18 cellular contexts compared by ENCODE assay signal in the genomic region with DNA sequence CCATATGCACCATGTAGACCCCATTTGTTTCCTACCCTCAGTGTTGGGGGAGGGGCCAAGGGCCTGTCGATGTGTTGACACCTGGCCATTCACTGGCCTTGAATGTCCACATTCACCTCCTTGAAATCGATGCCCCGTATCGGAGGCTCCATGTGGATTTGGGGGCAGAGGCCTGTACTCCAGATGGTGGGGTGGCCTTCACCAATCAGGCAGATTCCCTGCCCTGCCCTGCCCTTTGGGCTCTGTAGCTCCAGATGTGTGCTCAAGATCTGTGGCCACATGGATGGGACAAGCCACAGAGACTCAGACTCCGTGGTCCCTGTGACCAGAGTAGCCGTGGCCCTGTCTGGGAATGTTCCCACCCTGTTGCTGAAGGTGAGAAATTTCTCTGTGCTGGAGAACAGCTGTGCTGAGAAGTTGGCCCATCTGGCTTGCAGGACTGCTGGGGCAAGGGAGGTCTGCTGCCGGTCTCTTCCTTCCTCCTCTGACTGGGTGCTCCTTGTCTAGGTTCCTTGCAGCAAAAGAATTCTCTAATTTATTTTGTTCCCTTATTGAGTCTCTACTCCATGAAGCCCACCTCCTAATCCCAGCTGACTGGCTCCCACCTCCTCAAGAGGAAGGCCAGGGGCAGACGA.
DNase-seq lines count a peak whose midpoint lies in the region; ATAC-seq and TF ChIP-seq lines count a peak whose summit lies in the region.
"Had no signal": no experiment of that assay in that cellular context is flagged by ENCODE, and none has a peak within 500 bp of the region (broad histone marks: within the 10 kb centered on the region; RNA-seq: fewer than 3 reads in every experiment).

No MANE protein-coding gene starts in this region.

- no peak for DNase-seq in CD4-positive, alpha-beta memory T cell
- DNase-seq in Kasumi-1 (lab: John Stamatoyannopoulos, UW): peak; percentile 61 to 66
- no peak for DNase-seq in effector memory CD8-positive, alpha-beta T cell
- peak; percentile 47 for DNase-seq in sciatic nerve (ENCODE audit: low spot score)
- DNase-seq in testis: no peak
- no peak for DNase-seq in Ammon's horn (ENCODE audit: low spot score)
- DNase-seq in activated T-cell treated with anti-CD3 and anti-CD28 coated beads, Interleukin-2, amount 50 U/mL, for 24 hours: no peak
- DNase-seq: activated CD4-positive, alpha-beta T cell treated with anti-CD3 and anti-CD28 coated beads for 1 hour; activated naive CD4-positive, alpha-beta T cell treated with Interleukin-2 at 50 U/mL for 16 hours; CD4-positive, CD25-positive, alpha-beta regulatory T cell; effector CD8-positive, alpha-beta T cell; EL; NCI-H2081 treated with DMSO at 0.1 percent for 48 hours; NCI-H774; stimulated activated CD4-positive, alpha-beta T cell treated with anti-CD3 and anti-CD28 coated beads, Interleukin-2, amount 100 ng/mL, for 24 hours had no signal

- no peak overlapping the region for H3K4me3 Mint-ChIP-seq in CD4-positive, alpha-beta memory T cell
- no peak overlapping the region for H3K4me3 Mint-ChIP-seq in effector memory CD8-positive, alpha-beta T cell
- no peak overlapping the region for H3K4me3 Mint-ChIP-seq in activated T-cell treated with anti-CD3 and anti-CD28 coated beads, Interleukin-2, amount 50 U/mL, for 24 hours

- POLR2A ChIA-PET in CD4-positive, alpha-beta memory T cell (lab: Charles Lee; ENCODE audit: partially characterized antibody): interaction anchor here (1.0 to 97.0 kb wide), 7 partner anchors 8 to 69 kb away, joined by 3 to 6031 read pairs (median 8); no protein-coding TSS in a partner anchor

- CTCF ChIA-PET in CD4-positive, alpha-beta memory T cell (lab: Charles Lee; ENCODE audit: partially characterized antibody): interaction anchor here (0.6 to 2.2 kb wide), 6 partner anchors 8 to 85 kb away, joined by 3 to 5 read pairs (median 3); no protein-coding TSS in a partner anchor

- no peaks in the 10 kb centered on the region for H3K36me3 Mint-ChIP-seq in CD4-positive, alpha-beta memory T cell
- peaks cover 8% of the 10 kb centered on the region for H3K36me3 Mint-ChIP-seq in effector memory CD8-positive, alpha-beta T cell (ENCODE audit: insufficient read depth)
- H3K36me3 Mint-ChIP-seq in activated T-cell treated with anti-CD3 and anti-CD28 coated beads, Interleukin-2, amount 50 U/mL, for 24 hours (ENCODE audit: low read depth): no peaks in the 10 kb centered on the region
- H3K36me3 Mint-ChIP-seq: CD4-positive, CD25-positive, alpha-beta regulatory T cell had no signal

- peaks cover 42% of the 10 kb centered on the region for H3K4me1 ChIP-seq in CD4-positive, alpha-beta memory T cell (ENCODE audit: insufficient read depth, low read length)
- peaks cover 51% of the 10 kb centered on the region for H3K4me1 ChIP-seq in testis

- H3K36me3 ChIP-seq in CD4-positive, alpha-beta memory T cell (ENCODE audit: insufficient read depth, low read length): no peaks in the 10 kb centered on the region
- H3K36me3 ChIP-seq in testis (ENCODE audit: low read depth, missing control alignments): no peaks in the 10 kb centered on the region
- H3K36me3 ChIP-seq: cardiac muscle cell, thoracic aorta had no signal

- TF ChIP-seq CTCF in testis (IDR thresholded peaks at IDR 0.05): no peak

- H3K4me1 Mint-ChIP-seq in CD4-positive, alpha-beta memory T cell: peaks cover 29 to 57% (median 41%) of the 10 kb centered on the region in 4 donors
- peaks cover 31 to 35% of the 10 kb centered on the region in 2 donors for H3K4me1 Mint-ChIP-seq in effector memory CD8-positive, alpha-beta T cell (ENCODE audit: low read depth in 2 of 2)
- peaks cover 46% of the 10 kb centered on the region for H3K4me1 Mint-ChIP-seq in activated T-cell treated with anti-CD3 and anti-CD28 coated beads, Interleukin-2, amount 50 U/mL, for 24 hours (ENCODE audit: low read depth)

- H3K27ac ChIP-seq in CD4-positive, alpha-beta memory T cell (ENCODE audit: low read depth, low read length): no peak overlapping the region
- H3K27ac ChIP-seq in testis: peak overlapping the region in 1 of 2 donors; percentile 84
- H3K27ac ChIP-seq: cardiac muscle cell, thoracic aorta had no signal

- H3K27me3 Mint-ChIP-seq in CD4-positive, alpha-beta memory T cell: no peaks in the 10 kb centered on the region
- no peaks in the 10 kb centered on the region for H3K27me3 Mint-ChIP-seq in effector memory CD8-positive, alpha-beta T cell
- H3K27me3 Mint-ChIP-seq in activated T-cell treated with anti-CD3 and anti-CD28 coated beads, Interleukin-2, amount 50 U/mL, for 24 hours: no peaks in the 10 kb centered on the region

- no peak overlapping the region for H3K4me3 ChIP-seq in CD4-positive, alpha-beta memory T cell (ENCODE audit: low read length in 2 of 2)
- H3K4me3 ChIP-seq in testis: no peak overlapping the region
- H3K4me3 ChIP-seq: cardiac muscle cell, thoracic aorta had no signal

- no peaks in the 10 kb centered on the region for H3K27me3 ChIP-seq in CD4-positive, alpha-beta memory T cell (ENCODE audit: insufficient read depth, low read length)
- no peaks in the 10 kb centered on the region for H3K27me3 ChIP-seq in testis
- H3K27me3 ChIP-seq: cardiac muscle cell had no signal

- intact Hi-C loops in CD4-positive, alpha-beta memory T cell (cut with micrococcal nuclease): no loop called here
- intact Hi-C loops in sciatic nerve (cut with DNase I): no loop called here
- intact Hi-C loops in testis (cut with DNase I; ENCODE audit: low total_unique reads): no loop called here

- TF ChIP-seq POLR2A in testis (IDR thresholded peaks at IDR 0.05): no peak

- H3K27ac Mint-ChIP-seq in CD4-positive, alpha-beta memory T cell: peak overlapping the region in 4 of 7 donors; percentile 16 to 78 (median 56)
- peak overlapping the region; percentile 44 to 72 for H3K27ac Mint-ChIP-seq in effector memory CD8-positive, alpha-beta T cell
- H3K27ac Mint-ChIP-seq in activated T-cell treated with anti-CD3 and anti-CD28 coated beads, Interleukin-2, amount 50 U/mL, for 24 hours: no peak overlapping the region

- no peaks in the 10 kb centered on the region for H3K9me3 ChIP-seq in CD4-positive, alpha-beta memory T cell (ENCODE audit: control insufficient read depth in 1 of 2, low read length in 2 of 2)
- H3K9me3 ChIP-seq in testis: no peaks in the 10 kb centered on the region
- H3K9me3 ChIP-seq: thoracic aorta had no signal

- no peak for ATAC-seq in effector memory CD8-positive, alpha-beta T cell (replicated peaks)
- ATAC-seq in sciatic nerve: no peak
- no peak for ATAC-seq in HG03095 (IDR thresholded peaks at IDR 0.05; ENCODE audit: unreplicated experiment)

- H3K9me3 Mint-ChIP-seq in CD4-positive, alpha-beta memory T cell: peaks cover 0 to 7% (median 0%) of the 10 kb centered on the region in 8 donors
- H3K9me3 Mint-ChIP-seq in effector memory CD8-positive, alpha-beta T cell: no peaks in the 10 kb centered on the region
- no peaks in the 10 kb centered on the region for H3K9me3 Mint-ChIP-seq in activated T-cell treated with anti-CD3 and anti-CD28 coated beads, Interleukin-2, amount 50 U/mL, for 24 hours

- WGBS in testis, 2 donors: 58 to 71% methylated on average over 4 to 8 of the region's 8 CpGs

Comparison
In these comparisons a context has a peak if more than half of its experiments do, and no peak if none do; other contexts are left out.
1. DNase-seq: peak in Kasumi-1 (2 of 2) and sciatic nerve (single experiment); none in CD4-positive, alpha-beta memory T cell (0 of 5), effector memory CD8-positive, alpha-beta T cell (0 of 3), testis (single experiment), Ammon's horn (single experiment) and activated T-cell treated with anti-CD3 and anti-CD28 coated beads, Interleukin-2, amount 50 U/mL, for 24 hours (single experiment).